In genomic region chr9:88954073-88954472, GRCh38 we compare ENCODE assay signal across 14 cellular contexts. TPM values are rescaled to one million over a fixed set of nuclear protein-coding genes. Genes with fewer than 3 reads are reported as not detected.
DNase-seq lines count a peak whose midpoint lies in the region; ATAC-seq and TF ChIP-seq lines count a peak whose summit lies in the region.
"Had no signal": no experiment of that assay in that cellular context is flagged by ENCODE, and none has a peak within 500 bp of the region (broad histone marks: within the 10 kb centered on the region; RNA-seq: fewer than 3 reads in every experiment).

No MANE protein-coding gene starts in this region.

- H3K27me3 ChIP-seq in esophagus muscularis mucosa, result no peaks in the 10 kb centered on the region

- WGBS in esophagus muscularis mucosa, result 75% methylated on average over 2 of the region's 2 CpGs

- H3K27ac ChIP-seq in esophagus muscularis mucosa (replicated peaks in 1 of 4), result peak overlapping the region; percentile 58 to 67 (median 64)
- H3K27ac ChIP-seq: KMS-11 had no signal

- H3K9me3 ChIP-seq in esophagus muscularis mucosa, result no peaks in the 10 kb centered on the region
- H3K9me3 ChIP-seq: A549 had no signal

- TF ChIP-seq POLR2A in esophagus muscularis mucosa (IDR thresholded peaks at IDR 0.05; ENCODE audit: low read depth), result no peak

- intact Hi-C loops in esophagus muscularis mucosa (cut with DNase I), result no loop called here

- TF ChIP-seq EP300 in esophagus muscularis mucosa (IDR thresholded peaks at IDR 0.05), result no peak

- no peak overlapping the region for H3K4me3 ChIP-seq in esophagus muscularis mucosa
- H3K4me3 ChIP-seq: A549 had no signal

- no peak for TF ChIP-seq CTCF in esophagus muscularis mucosa (IDR thresholded peaks at IDR 0.05)

- peak; percentile 33 for ATAC-seq in stimulated activated naive CD8-positive, alpha-beta T cell treated with anti-CD3 and anti-CD28 coated beads, Interleukin-15, Interleukin-2, amounts not matched to agents 100 U/mL and 50 U/mL, for 24 hours
- ATAC-seq in HG03457 (IDR thresholded peaks at IDR 0.05; ENCODE audit: unreplicated experiment) (no peak), HG03469 (IDR thresholded peaks at IDR 0.05; ENCODE audit: unreplicated experiment) (no peak)
- ATAC-seq: A549 had no signal

- H3K36me3 ChIP-seq in esophagus muscularis mucosa, result no peaks in the 10 kb centered on the region

- peaks cover 35 to 46% (median 42%) of the 10 kb centered on the region in 4 donors for H3K4me1 ChIP-seq in esophagus muscularis mucosa

- DNase-seq in NK-92 treated with Interleukin-12 subunit alpha and Interleukin-12 subunit beta, amount 100 ng/mL, for 24 hours (lab: John Stamatoyannopoulos, UW), result peak; percentile 8
- DNase-seq in NK-92 (lab: John Stamatoyannopoulos, UW; ENCODE audit: unreplicated experiment) (no peak), MV-4-11 (lab: John Stamatoyannopoulos, UW) (peak; percentile 51), esophagus muscularis mucosa (ENCODE audit: extremely low spot score) (no peak), GDM1 (lab: John Stamatoyannopoulos, UW) (no peak)
- no peak for DNase-seq in stimulated activated naive CD8-positive, alpha-beta T cell treated with anti-CD3 and anti-CD28 coated beads, Interleukin-15, Interleukin-2, amounts not matched to agents 100 U/mL and 50 U/mL, for 24 hours
- DNase-seq: activated CD4-positive, alpha-beta T cell treated with anti-CD3 and anti-CD28 coated beads for 48 hours; DMS 273 treated with DMSO at 0.1 percent for 48 hours; effector memory CD4-positive, alpha-beta T cell; T-helper 1 cell had no signal

RNA-seq across cellular contexts. Expression of gene S1PR3, which starts 37.2 kb away (rescaled TPM):
- total RNA-seq in esophagus muscularis mucosa, result 100 to 1,000 TPM; 184 to 340 (median 223) TPM

Comparison
In these comparisons a context has a peak if more than half of its experiments do, and no peak if none do; other contexts are left out.
1. DNase-seq: peak in NK-92 treated with Interleukin-12 subunit alpha and Interleukin-12 subunit beta, amount 100 ng/mL, for 24 hours (single experiment) and MV-4-11 (single experiment); none in NK-92 (single experiment), esophagus muscularis mucosa (single experiment), stimulated activated naive CD8-positive, alpha-beta T cell treated with anti-CD3 and anti-CD28 coated beads, Interleukin-15, Interleukin-2, amounts not matched to agents 100 U/mL and 50 U/mL, for 24 hours (single experiment) and GDM1 (single experiment).